In the genomic region with DNA sequence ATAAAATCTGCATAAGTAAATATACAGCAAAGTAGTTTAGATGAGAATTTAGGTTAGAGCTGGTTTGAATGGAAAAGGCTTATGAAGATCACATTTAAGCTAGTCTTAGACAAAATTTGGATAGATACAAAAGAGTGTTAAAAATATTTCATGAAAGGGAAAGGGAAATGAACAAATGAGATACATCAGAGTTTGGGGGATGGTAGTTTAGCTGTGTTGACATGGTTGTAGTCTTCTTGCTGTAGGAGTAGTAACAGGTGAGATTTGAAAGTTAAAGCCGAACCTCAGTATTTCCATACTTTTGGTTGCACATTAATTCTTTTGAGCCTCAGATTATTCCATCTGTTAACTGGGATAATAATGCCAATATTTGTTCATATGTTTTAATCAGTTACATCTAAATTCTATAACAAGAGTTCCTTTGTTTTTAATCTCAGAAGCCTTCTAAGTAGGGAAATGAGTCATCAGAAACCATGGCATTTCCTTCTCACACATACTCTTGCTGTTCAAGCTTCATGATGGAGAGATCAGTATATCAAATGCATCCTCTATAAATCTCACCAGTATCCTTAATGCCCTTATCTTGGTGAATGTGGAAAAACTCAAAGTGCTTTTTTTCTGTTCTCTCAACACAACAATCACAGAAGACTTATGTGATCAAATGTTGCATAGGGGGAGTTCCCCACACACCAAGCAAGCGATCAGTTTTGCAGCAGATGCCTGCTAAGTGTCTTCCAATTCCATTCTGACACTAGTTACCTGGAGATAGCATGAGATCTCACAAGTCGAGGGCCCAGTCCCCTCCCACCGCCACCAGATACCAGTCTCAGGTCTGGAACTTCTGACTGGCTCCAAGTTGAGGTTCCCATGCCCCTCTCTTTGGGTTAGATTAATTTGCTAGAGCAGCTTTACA, we compare ENCODE assay signal across 9 cellular contexts.
DNase-seq lines count a peak whose midpoint lies in the region; ATAC-seq and TF ChIP-seq lines count a peak whose summit lies in the region.
"Had no signal": no experiment of that assay in that cellular context is flagged by ENCODE, and none has a peak within 500 bp of the region (broad histone marks: within the 10 kb centered on the region; RNA-seq: fewer than 3 reads in every experiment).

No MANE protein-coding gene starts in this region.

- DNase-seq in T-cell (no peak), mucosa of descending colon (no peak), Caco-2 (no peak), NCI-H2227 treated with DMSO at 0.1 percent for 48 hours (lab: John Stamatoyannopoulos, UW) (no peak), NK-92 (lab: John Stamatoyannopoulos, UW; ENCODE audit: unreplicated experiment) (no peak), HUDEP-2 (lab: John Stamatoyannopoulos, UW; ENCODE audit: unreplicated experiment in 76 of 76) (no peak)
- DNase-seq: midbrain had no signal

- H3K27me3 Mint-ChIP-seq in T-cell (no peaks in the 10 kb centered on the region), Caco-2 (ENCODE audit: insufficient read depth, unreplicated experiment) (no peaks in the 10 kb centered on the region)

- H3K9me3 ChIP-seq in mucosa of descending colon (no peaks in the 10 kb centered on the region), Caco-2 (no peaks in the 10 kb centered on the region)

- CTCF ChIA-PET in T-cell (lab: Charles Lee) (no interaction called here), Caco-2 (lab: Charles Lee) (no interaction called here)

- peak overlapping the region in 1 of 3 donors; percentile 7 for H3K4me3 Mint-ChIP-seq in T-cell
- H3K4me3 Mint-ChIP-seq in Caco-2 (ENCODE audit: unreplicated experiment) = no peak overlapping the region

- H3K4me1 ChIP-seq in mucosa of descending colon (ENCODE audit: low read depth) (peaks cover 8% of the 10 kb centered on the region), Caco-2 (peaks cover 30% of the 10 kb centered on the region)

- H3K36me3 Mint-ChIP-seq in T-cell = peaks cover 6% of the 10 kb centered on the region
- H3K36me3 Mint-ChIP-seq in Caco-2 (ENCODE audit: insufficient read depth, unreplicated experiment) = no peaks in the 10 kb centered on the region

- H3K27ac Mint-ChIP-seq in T-cell = peak overlapping the region; percentile 47 to 61
- no peak overlapping the region for H3K27ac Mint-ChIP-seq in Caco-2 (ENCODE audit: unreplicated experiment)

- TF ChIP-seq CTCF in mucosa of descending colon (IDR thresholded peaks at IDR 0.05) = no peak
- TF ChIP-seq CTCF in Caco-2 (IDR thresholded peaks at IDR 0.05; ENCODE audit: insufficient read depth in 1 of 2, low read depth in 1 of 2, low read length in 1 of 2, severe bottlenecking in 1 of 2, unreplicated experiment in 1 of 2) = no peak

- H3K9me3 Mint-ChIP-seq in T-cell (no peaks in the 10 kb centered on the region), Caco-2 (ENCODE audit: unreplicated experiment) (no peaks in the 10 kb centered on the region)

- no TSS peak for BruUV-seq in Caco-2 (replicated peaks; lab: Mats Ljungman, UMichigan)

- intact Hi-C loops in mucosa of descending colon (cut with DNase I, micrococcal nuclease) = no loop called here
- intact Hi-C loops in Caco-2 (cut with micrococcal nuclease; ENCODE audit: unreplicated experiment) = no loop called here

- H3K4me1 Mint-ChIP-seq in T-cell (peaks cover 62 to 65% (median 62%) of the 10 kb centered on the region in 3 donors), Caco-2 (ENCODE audit: low read depth, unreplicated experiment) (peaks cover 24% of the 10 kb centered on the region)

- POLR2A ChIA-PET in T-cell (lab: Charles Lee) = no interaction called here
- POLR2A ChIA-PET in Caco-2 (lab: Charles Lee) = no interaction called here

- no peaks in the 10 kb centered on the region for H3K27me3 ChIP-seq in Caco-2 (replicated peaks; ENCODE audit: control insufficient read depth, insufficient read depth, low read length)

- no peak overlapping the region for H3K4me3 ChIP-seq in mucosa of descending colon
- no peak overlapping the region for H3K4me3 ChIP-seq in Caco-2 (ENCODE audit: low read depth, low read length)

- peak; percentile 58 for ATAC-seq in GM18508 (IDR thresholded peaks at IDR 0.05; ENCODE audit: insufficient read depth, unreplicated experiment)
- peak; percentile 52 for ATAC-seq in HG02623 (IDR thresholded peaks at IDR 0.05; ENCODE audit: unreplicated experiment)
- ATAC-seq in T-cell (replicated peaks in 1 of 4) = peak; percentile 38 to 93 (median 79)
- ATAC-seq in mucosa of descending colon = peak; percentile 73

- H3K36me3 ChIP-seq in mucosa of descending colon (ENCODE audit: low read depth) (no peaks in the 10 kb centered on the region), Caco-2 (ENCODE audit: control insufficient read depth, insufficient read depth, low read length) (no peaks in the 10 kb centered on the region)
